ENCODE assay signal across 1 cellular context in the genomic region with DNA sequence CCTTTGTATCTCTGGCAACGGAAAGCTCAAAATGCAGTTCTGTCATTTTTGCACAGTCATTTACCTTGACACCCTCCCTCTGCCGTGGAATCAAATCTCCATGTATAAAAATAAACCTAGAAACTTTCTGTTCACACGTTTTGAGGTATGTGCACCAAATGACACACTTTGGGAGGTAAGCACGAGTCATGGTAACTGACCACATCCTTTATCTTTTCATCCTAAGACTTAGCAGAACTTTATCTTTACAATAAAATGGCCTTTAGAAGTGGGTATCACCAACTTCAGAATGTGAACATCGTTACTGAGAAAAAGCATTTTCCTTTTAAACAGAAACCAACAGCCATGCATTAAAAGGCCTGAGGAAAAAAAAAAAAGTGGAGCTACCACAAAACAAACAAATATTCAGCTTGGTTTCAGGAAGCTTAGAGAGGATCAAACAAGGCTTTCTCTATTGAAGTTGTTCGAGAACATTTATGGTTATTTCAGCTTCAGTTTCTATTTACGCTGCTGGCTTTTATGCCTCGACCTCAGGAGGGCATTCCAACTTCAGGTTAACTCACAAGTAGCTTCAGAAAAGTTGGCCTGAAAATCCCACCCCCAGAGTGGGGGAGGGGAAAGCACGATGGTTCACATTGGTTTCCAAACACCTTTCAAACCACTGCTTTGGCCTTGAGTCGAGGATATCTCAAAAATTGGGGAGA.
A peak's percentile ranks its signal among the peaks of the same experiment; 100 is the strongest.
TF ChIP-seq lines count a peak whose summit lies in the region.

No MANE protein-coding gene starts in this region.

TF ChIP-seq in GM12878, 131 proteins besides CTCF, POLR2A, EP300 and RAD21 (continued from another document):
- peak; percentile 76 for TF ChIP-seq ATF2 (IDR thresholded peaks at IDR 0.05; ENCODE audit: low read length)
- TF ChIP-seq BACH1 (IDR thresholded peaks at IDR 0.05; ENCODE audit: borderline replicate concordance), result peak; percentile 23; the same call in 1 of the 2 replicates
- TF ChIP-seq ZSCAN29 (IDR thresholded peaks at IDR 0.05), result no peak
- TF ChIP-seq FOXM1 (IDR thresholded peaks at IDR 0.05; ENCODE audit: low read depth, low read length), result peak; percentile 86
- TF ChIP-seq, protein P1, sequence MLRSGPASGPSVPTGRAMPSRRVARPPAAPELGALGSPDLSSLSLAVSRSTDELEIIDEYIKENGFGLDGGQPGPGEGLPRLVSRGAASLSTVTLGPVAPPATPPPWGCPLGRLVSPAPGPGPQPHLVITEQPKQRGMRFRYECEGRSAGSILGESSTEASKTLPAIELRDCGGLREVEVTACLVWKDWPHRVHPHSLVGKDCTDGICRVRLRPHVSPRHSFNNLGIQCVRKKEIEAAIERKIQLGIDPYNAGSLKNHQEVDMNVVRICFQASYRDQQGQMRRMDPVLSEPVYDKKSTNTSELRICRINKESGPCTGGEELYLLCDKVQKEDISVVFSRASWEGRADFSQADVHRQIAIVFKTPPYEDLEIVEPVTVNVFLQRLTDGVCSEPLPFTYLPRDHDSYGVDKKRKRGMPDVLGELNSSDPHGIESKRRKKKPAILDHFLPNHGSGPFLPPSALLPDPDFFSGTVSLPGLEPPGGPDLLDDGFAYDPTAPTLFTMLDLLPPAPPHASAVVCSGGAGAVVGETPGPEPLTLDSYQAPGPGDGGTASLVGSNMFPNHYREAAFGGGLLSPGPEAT (IDR thresholded peaks at IDR 0.05; ENCODE audit: low read depth), result peak; percentile 31; the same call in 1 of the 2 replicates
- TF ChIP-seq, protein P2, sequence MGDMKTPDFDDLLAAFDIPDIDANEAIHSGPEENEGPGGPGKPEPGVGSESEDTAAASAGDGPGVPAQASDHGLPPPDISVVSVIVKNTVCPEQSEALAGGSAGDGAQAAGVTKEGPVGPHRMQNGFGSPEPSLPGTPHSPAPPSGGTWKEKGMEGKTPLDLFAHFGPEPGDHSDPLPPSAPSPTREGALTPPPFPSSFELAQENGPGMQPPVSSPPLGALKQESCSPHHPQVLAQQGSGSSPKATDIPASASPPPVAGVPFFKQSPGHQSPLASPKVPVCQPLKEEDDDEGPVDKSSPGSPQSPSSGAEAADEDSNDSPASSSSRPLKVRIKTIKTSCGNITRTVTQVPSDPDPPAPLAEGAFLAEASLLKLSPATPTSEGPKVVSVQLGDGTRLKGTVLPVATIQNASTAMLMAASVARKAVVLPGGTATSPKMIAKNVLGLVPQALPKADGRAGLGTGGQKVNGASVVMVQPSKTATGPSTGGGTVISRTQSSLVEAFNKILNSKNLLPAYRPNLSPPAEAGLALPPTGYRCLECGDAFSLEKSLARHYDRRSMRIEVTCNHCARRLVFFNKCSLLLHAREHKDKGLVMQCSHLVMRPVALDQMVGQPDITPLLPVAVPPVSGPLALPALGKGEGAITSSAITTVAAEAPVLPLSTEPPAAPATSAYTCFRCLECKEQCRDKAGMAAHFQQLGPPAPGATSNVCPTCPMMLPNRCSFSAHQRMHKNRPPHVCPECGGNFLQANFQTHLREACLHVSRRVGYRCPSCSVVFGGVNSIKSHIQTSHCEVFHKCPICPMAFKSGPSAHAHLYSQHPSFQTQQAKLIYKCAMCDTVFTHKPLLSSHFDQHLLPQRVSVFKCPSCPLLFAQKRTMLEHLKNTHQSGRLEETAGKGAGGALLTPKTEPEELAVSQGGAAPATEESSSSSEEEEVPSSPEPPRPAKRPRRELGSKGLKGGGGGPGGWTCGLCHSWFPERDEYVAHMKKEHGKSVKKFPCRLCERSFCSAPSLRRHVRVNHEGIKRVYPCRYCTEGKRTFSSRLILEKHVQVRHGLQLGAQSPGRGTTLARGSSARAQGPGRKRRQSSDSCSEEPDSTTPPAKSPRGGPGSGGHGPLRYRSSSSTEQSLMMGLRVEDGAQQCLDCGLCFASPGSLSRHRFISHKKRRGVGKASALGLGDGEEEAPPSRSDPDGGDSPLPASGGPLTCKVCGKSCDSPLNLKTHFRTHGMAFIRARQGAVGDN (IDR thresholded peaks at IDR 0.05), result no peak
- peak; percentile 95 for TF ChIP-seq RUNX3 (IDR thresholded peaks at IDR 0.05; ENCODE audit: low read length)
- no peak for TF ChIP-seq USF2 (IDR thresholded peaks at IDR 0.05; ENCODE audit: borderline replicate concordance, low read depth, low read length)
- TF ChIP-seq NR2F1 (conservative IDR thresholded peaks at IDR 0.05), result peak; percentile 57
- TF ChIP-seq YBX1 (IDR thresholded peaks at IDR 0.05), result no peak
- TF ChIP-seq CBFB (IDR thresholded peaks at IDR 0.05; ENCODE audit: low read depth), result peak; percentile 56; the same call in 1 of the 2 replicates
- no peak for TF ChIP-seq NR2C2 (IDR thresholded peaks at IDR 0.05; ENCODE audit: borderline replicate concordance, control insufficient read depth, insufficient read length, low read depth)
- TF ChIP-seq ZNF217 (IDR thresholded peaks at IDR 0.05), result 0 out of 2 replicates have a peak, but pooled peaks have one; percentile 20
